In genomic region chr7:30848121-30848855, GRCh38 we compare ENCODE assay signal across 1 cellular context.
TF ChIP-seq lines count a peak whose summit lies in the region.

No MANE protein-coding gene starts in this region.

TF ChIP-seq in endothelial cell of umbilical vein, 7 proteins besides CTCF, POLR2A, EP300 and RAD21:
- TF ChIP-seq EZH2 (IDR thresholded peaks at IDR 0.05; ENCODE audit: borderline replicate concordance, low read depth, low read length, severe bottlenecking) (no peak), POLR2AphosphoS5 (IDR thresholded peaks at IDR 0.05; ENCODE audit: insufficient read depth, low read depth, low read length) (peak; percentile 68), MAX (IDR thresholded peaks at IDR 0.05; ENCODE audit: insufficient read depth, insufficient read length) (no peak), MYC (IDR thresholded peaks at IDR 0.05; ENCODE audit: low read depth, low read length) (no peak), JUN (IDR thresholded peaks at IDR 0.05; ENCODE audit: borderline replicate concordance, insufficient read depth, insufficient read length, low read depth) (no peak), GATA2 (IDR thresholded peaks at IDR 0.05; ENCODE audit: insufficient read depth, insufficient read length, low read depth, low read length) (peak; percentile 36), FOS (IDR thresholded peaks at IDR 0.05; ENCODE audit: borderline replicate concordance, insufficient read depth, low read length) (no peak)
